In the genomic region with DNA sequence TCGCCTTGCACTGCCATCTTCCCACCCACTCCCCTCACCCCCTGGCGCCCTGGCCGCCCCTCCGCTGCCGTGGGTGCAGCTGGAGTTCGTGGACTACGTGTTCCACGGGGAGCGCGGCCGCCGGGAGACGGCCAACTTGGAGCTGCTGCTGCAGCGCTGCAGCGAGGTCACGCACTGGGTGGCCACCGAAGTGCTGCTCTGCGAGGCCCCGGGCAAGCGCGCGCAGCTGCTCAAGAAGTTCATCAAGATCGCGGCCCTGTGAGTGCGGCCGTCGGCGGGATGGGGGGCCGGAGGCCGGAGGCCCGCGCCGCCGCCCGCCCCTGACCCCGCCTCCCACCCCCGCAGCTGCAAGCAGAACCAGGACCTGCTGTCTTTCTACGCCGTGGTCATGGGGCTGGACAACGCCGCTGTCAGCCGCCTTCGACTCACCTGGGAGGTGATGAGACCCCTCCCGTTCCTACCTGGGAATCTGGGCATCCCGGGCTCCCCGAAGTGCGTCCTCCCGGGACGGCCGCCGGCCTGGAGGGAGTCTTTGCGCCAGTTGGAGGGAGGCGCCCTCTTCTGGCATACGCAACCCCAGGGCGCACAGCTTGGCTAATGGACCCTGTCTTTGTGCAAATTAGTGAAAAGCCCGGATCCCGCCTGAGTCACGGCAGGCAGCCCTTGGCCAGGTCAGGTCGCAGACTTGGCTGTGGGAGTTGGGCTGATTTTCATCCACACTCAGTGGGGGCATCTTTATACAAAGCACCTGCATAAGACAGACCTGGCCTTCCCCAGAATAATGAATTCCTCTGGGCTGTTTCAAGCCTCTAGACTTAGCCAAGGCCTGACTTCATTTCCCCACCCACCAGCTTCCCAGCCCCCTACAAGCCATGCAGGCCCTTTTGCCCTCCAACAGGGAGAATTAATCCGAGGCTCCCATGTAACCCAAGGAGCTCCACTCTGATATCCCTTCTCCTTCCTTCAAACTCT, we compare ENCODE assay signal across 8 cellular contexts. TPM values are rescaled to one million over a fixed set of nuclear protein-coding genes. Genes with fewer than 3 reads are reported as not detected.
DNase-seq lines count a peak whose midpoint lies in the region; ATAC-seq and TF ChIP-seq lines count a peak whose summit lies in the region.

No MANE protein-coding gene starts in this region.

- peak overlapping the region; percentile 22 for H3K4me3 ChIP-seq in mucosa of descending colon

- POLR2A ChIA-PET in GM10248 (lab: Yijun Ruan, JAX) = no interaction called here

- no peaks in the 10 kb centered on the region for H3K36me3 ChIP-seq in mucosa of descending colon (ENCODE audit: low read depth)

- ATAC-seq in HG02840 (IDR thresholded peaks at IDR 0.05; ENCODE audit: low FRiP score, unreplicated experiment) (peak; percentile 58), mucosa of descending colon (peak; percentile 63)

- no peak for TF ChIP-seq POLR2A in erythroblast (IDR thresholded peaks at IDR 0.05; ENCODE audit: low read length)

- peak; percentile 90 for TF ChIP-seq CTCF in GM10248 (IDR thresholded peaks at IDR 0.05; ENCODE audit: control extremely low read depth, extremely low read depth, low read depth, missing control alignments)
- TF ChIP-seq CTCF in mucosa of descending colon (IDR thresholded peaks at IDR 0.05) = peak; percentile 18

- CTCF ChIA-PET in GM10248 (lab: Yijun Ruan, JAX) = interaction anchor here (0.7 to 8.1 kb wide), 28 partner anchors 9 to 536 kb away, joined by 3 to 78 read pairs (median 4); a partner anchor contains a TSS

- intact Hi-C loops in mucosa of descending colon (cut with DNase I, micrococcal nuclease) = loop anchor here in 1 of 2 donors (10.0 kb wide), 1 partner anchor 93 kb away; a partner anchor contains a TSS

- no peaks in the 10 kb centered on the region for H3K9me3 ChIP-seq in mucosa of descending colon

- H3K4me1 ChIP-seq in mucosa of descending colon (ENCODE audit: low read depth) = no peaks in the 10 kb centered on the region

- DNase-seq in GM10248 (ENCODE audit: extremely low spot score) = peak; percentile 87
- DNase-seq in NCI-H748 (lab: John Stamatoyannopoulos, UW; ENCODE audit: unreplicated experiment) = peak; percentile 80
- DNase-seq in activated CD8-positive, alpha-beta memory T cell treated with anti-CD3 and anti-CD28 coated beads, Interleukin-2, amount 50 U/mL, for 48 hours = peak; percentile 82
- DNase-seq in erythroblast (lab: John Stamatoyannopoulos, UW) = peak; percentile 79 to 84
- peak; percentile 68 to 71 (median 71) for DNase-seq in mucosa of descending colon
- DNase-seq in stimulated activated CD8-positive, alpha-beta memory T cell treated with anti-CD3 and anti-CD28 coated beads, Interleukin-4, amount 100 ng/mL, for 1 hour (ENCODE audit: low read depth in 2 of 2, low spot score in 1 of 2) = peak; percentile 31 to 43
- no peak for DNase-seq in HT-29 (ENCODE audit: low spot score)

RNA-seq across cellular contexts. Expression of a gene that starts 14.3 kb away (rescaled TPM):
- total RNA-seq in mucosa of descending colon = 100 to 1,000 TPM in 2 of 3 donors, 10 to 100 TPM in 1; 76.8 to 177 (median 147) TPM
- 14.3 and 15.2 TPM in 2 replicates for total RNA-seq in HT-29 (2014; rRNA removed; shearing (Covaris generic))

RNA-seq across cellular contexts. Expression of a gene that starts 27.6 kb away (rescaled TPM):
- total RNA-seq in mucosa of descending colon = 10 to 100 TPM; 41.4 to 56.2 (median 42.8) TPM
- 8.1 and 9.8 TPM in 2 replicates for total RNA-seq in HT-29 (2014; rRNA removed; shearing (Covaris generic))

RNA-seq across cellular contexts. Expression of a gene that starts 51.2 kb away (rescaled TPM):
- total RNA-seq in mucosa of descending colon = 100 to 1,000 TPM in 1 of 3 donors, 10 to 100 TPM in 2; 62.2 to 134 (median 63.0) TPM
- 22.9 and 33.3 TPM in 2 replicates for total RNA-seq in HT-29 (2014; rRNA removed; shearing (Covaris generic))
